Comparison of ENCODE assay signal across 1 cellular context in genomic region chr7:157054927-157055326, GRCh38.
TF ChIP-seq lines count a peak whose summit lies in the region.

No MANE protein-coding gene starts in this region.

TF ChIP-seq in HepG2, 621 proteins besides CTCF, POLR2A, EP300 and RAD21:
- TF ChIP-seq GRHL1 (CRISPR knock-in tag; conservative IDR thresholded peaks at IDR 0.05) = no peak
- TF ChIP-seq ZBTB42 (CRISPR knock-in tag; IDR thresholded peaks at IDR 0.05) = no peak
- TF ChIP-seq ETV6 (CRISPR knock-in tag; conservative IDR thresholded peaks at IDR 0.05) = no peak
- TF ChIP-seq REST (IDR thresholded peaks at IDR 0.05; ENCODE audit: borderline replicate concordance in 1 of 2, low read depth in 1 of 2, low read length in 2 of 2) = no peak
- no peak for TF ChIP-seq ZIK1 (CRISPR knock-in tag; IDR thresholded peaks at IDR 0.05; ENCODE audit: borderline replicate concordance, low read depth)
- TF ChIP-seq TRIM22 (IDR thresholded peaks at IDR 0.05) = no peak
- TF ChIP-seq RERE (CRISPR knock-in tag; IDR thresholded peaks at IDR 0.05; ENCODE audit: low read depth) = no peak
- TF ChIP-seq SYNCRIP (IDR thresholded peaks at IDR 0.05; ENCODE audit: insufficient read depth, low read depth, low read length) = no peak
- TF ChIP-seq ZBTB49 (CRISPR knock-in tag; IDR thresholded peaks at IDR 0.05; ENCODE audit: borderline replicate concordance) = no peak
- no peak for TF ChIP-seq RXRA (CRISPR knock-in tag; IDR thresholded peaks at IDR 0.05)
- no peak for TF ChIP-seq TGIF2 (CRISPR knock-in tag; IDR thresholded peaks at IDR 0.05)
- TF ChIP-seq ZBTB26 (CRISPR knock-in tag; IDR thresholded peaks at IDR 0.05; ENCODE audit: borderline replicate concordance) = no peak
- no peak for TF ChIP-seq POGZ (CRISPR knock-in tag; IDR thresholded peaks at IDR 0.05)
- TF ChIP-seq ZBTB10 (CRISPR knock-in tag; IDR thresholded peaks at IDR 0.05; ENCODE audit: borderline replicate concordance) = no peak
- no peak for TF ChIP-seq IRF9 (CRISPR knock-in tag; IDR thresholded peaks at IDR 0.05; ENCODE audit: borderline replicate concordance)
- no peak for TF ChIP-seq ZNF235 (CRISPR knock-in tag; IDR thresholded peaks at IDR 0.05; ENCODE audit: borderline replicate concordance)
- TF ChIP-seq ZNF513 (CRISPR knock-in tag; conservative IDR thresholded peaks at IDR 0.05) = no peak
- TF ChIP-seq HOXA3 (CRISPR knock-in tag; IDR thresholded peaks at IDR 0.05) = no peak
- TF ChIP-seq HNRNPLL (IDR thresholded peaks at IDR 0.05; ENCODE audit: low read depth, low read length, poor library complexity, severe bottlenecking) = no peak
TF ChIP-seq in HepG2: peak in this region for 0.
